Comparison of ENCODE assay signal across 12 cellular contexts in genomic region chr16:85329059-85329812, GRCh38.
A peak's percentile ranks its signal among the peaks of the same experiment; 100 is the strongest.
DNase-seq lines count a peak whose midpoint lies in the region; ATAC-seq and TF ChIP-seq lines count a peak whose summit lies in the region.
"Had no signal": no experiment of that assay in that cellular context is flagged by ENCODE, and none has a peak within 500 bp of the region (broad histone marks: within the 10 kb centered on the region; RNA-seq: fewer than 3 reads in every experiment).

No MANE protein-coding gene starts in this region.

- H3K9me3 ChIP-seq in HUES64 (ENCODE audit: insufficient read depth, low read depth, low read length) (no peaks in the 10 kb centered on the region), Peyer's patch (no peaks in the 10 kb centered on the region), iPS-20b (ENCODE audit: insufficient read depth, low read depth, low read length) (no peaks in the 10 kb centered on the region)
- H3K9me3 ChIP-seq: sigmoid colon had no signal

- H3K27ac Mint-ChIP-seq in activated CD4-positive, alpha-beta T cell treated with anti-CD3 and anti-CD28 coated beads for 36 hours: no peak overlapping the region
- H3K27ac Mint-ChIP-seq: CD4-positive, alpha-beta memory T cell; dendritic cell treated with granulocyte-macrophage colony-stimulating factor and Interleukin-4, amounts not matched to agents 40 ng/mL and 50 ng/mL, for 4 days; stimulated activated effector memory CD8-positive, alpha-beta T cell treated with anti-CD3 and anti-CD28 coated beads, Interleukin-12 subunit alpha, Interleukin-12 subunit beta, amount 100 ng/mL, for 72 hours had no signal

- intact Hi-C loops in activated CD4-positive, alpha-beta T cell treated with anti-CD3 and anti-CD28 coated beads for 36 hours (cut with DNase I, micrococcal nuclease): no loop called here

- TF ChIP-seq POLR2A in Peyer's patch (IDR thresholded peaks at IDR 0.05) (no peak), erythroblast (IDR thresholded peaks at IDR 0.05; ENCODE audit: low read length) (no peak)

- H3K27ac ChIP-seq in HUES64 (ENCODE audit: low read depth, low read length) (peak overlapping the region; percentile 95), Peyer's patch (peak overlapping the region in 1 of 4 donors; percentile 21), iPS-20b (ENCODE audit: low read length) (peak overlapping the region; percentile 44)
- H3K27ac ChIP-seq: sigmoid colon had no signal

- H3K4me1 ChIP-seq in HUES64 (ENCODE audit: insufficient read depth, low read length): peaks cover 33% of the 10 kb centered on the region
- H3K4me1 ChIP-seq in Peyer's patch: peaks cover 0 to 37% (median 6%) of the 10 kb centered on the region in 4 donors
- peaks cover 30% of the 10 kb centered on the region for H3K4me1 ChIP-seq in iPS-20b (ENCODE audit: insufficient read depth, low read length)

- H3K36me3 ChIP-seq in HUES64 (ENCODE audit: insufficient read depth, low read length): no peaks in the 10 kb centered on the region
- H3K36me3 ChIP-seq in Peyer's patch: no peaks in the 10 kb centered on the region
- no peaks in the 10 kb centered on the region for H3K36me3 ChIP-seq in iPS-20b (ENCODE audit: insufficient read depth, low read depth, low read length)
- H3K36me3 ChIP-seq: sigmoid colon had no signal

- ATAC-seq in activated CD4-positive, alpha-beta T cell treated with anti-CD3 and anti-CD28 coated beads for 36 hours: no peak
- ATAC-seq: stimulated activated effector memory CD8-positive, alpha-beta T cell treated with anti-CD3 and anti-CD28 coated beads, Interleukin-12 subunit alpha, Interleukin-12 subunit beta, amount 100 ng/mL, for 72 hours had no signal

- H3K4me3 Mint-ChIP-seq in activated CD4-positive, alpha-beta T cell treated with anti-CD3 and anti-CD28 coated beads for 36 hours: no peak overlapping the region
- H3K4me3 Mint-ChIP-seq: CD4-positive, alpha-beta memory T cell; stimulated activated effector memory CD8-positive, alpha-beta T cell treated with anti-CD3 and anti-CD28 coated beads, Interleukin-12 subunit alpha, Interleukin-12 subunit beta, amount 100 ng/mL, for 72 hours had no signal

- H3K27me3 ChIP-seq in HUES64 (ENCODE audit: insufficient read depth, low read length) (peaks cover 40% of the 10 kb centered on the region), Peyer's patch (no peaks in the 10 kb centered on the region), iPS-20b (ENCODE audit: insufficient read depth, low read length) (peaks cover 46% of the 10 kb centered on the region)
- H3K27me3 ChIP-seq: sigmoid colon had no signal

- POLR2A ChIA-PET in activated CD4-positive, alpha-beta T cell treated with anti-CD3 and anti-CD28 coated beads for 36 hours (lab: Charles Lee): no interaction called here

- 2% methylated on average over 28 of the region's 28 CpGs for WGBS in HUES64

- H3K4me3 ChIP-seq in HUES64 (ENCODE audit: low read length): peak overlapping the region; percentile 46
- no peak overlapping the region for H3K4me3 ChIP-seq in Peyer's patch
- peak overlapping the region; percentile 68; the same call in 1 of the 2 replicates for H3K4me3 ChIP-seq in iPS-20b (ENCODE audit: low read length)
- H3K4me3 ChIP-seq: sigmoid colon had no signal

- H3K36me3 Mint-ChIP-seq in activated CD4-positive, alpha-beta T cell treated with anti-CD3 and anti-CD28 coated beads for 36 hours (ENCODE audit: low read depth): no peaks in the 10 kb centered on the region
- H3K36me3 Mint-ChIP-seq: CD4-positive, alpha-beta memory T cell; stimulated activated effector memory CD8-positive, alpha-beta T cell treated with anti-CD3 and anti-CD28 coated beads, Interleukin-12 subunit alpha, Interleukin-12 subunit beta, amount 100 ng/mL, for 72 hours had no signal

- no peaks in the 10 kb centered on the region for H3K9me3 Mint-ChIP-seq in activated CD4-positive, alpha-beta T cell treated with anti-CD3 and anti-CD28 coated beads for 36 hours (ENCODE audit: low read depth)
- H3K9me3 Mint-ChIP-seq: stimulated activated effector memory CD8-positive, alpha-beta T cell treated with anti-CD3 and anti-CD28 coated beads, Interleukin-12 subunit alpha, Interleukin-12 subunit beta, amount 100 ng/mL, for 72 hours had no signal

- CTCF ChIA-PET in activated CD4-positive, alpha-beta T cell treated with anti-CD3 and anti-CD28 coated beads for 36 hours (lab: Charles Lee): interaction anchor here (0.5 to 2.6 kb wide), 2 partner anchors 19 to 25 kb away, joined by 4 to 8 read pairs; no protein-coding TSS in a partner anchor

- H3K4me1 Mint-ChIP-seq in activated CD4-positive, alpha-beta T cell treated with anti-CD3 and anti-CD28 coated beads for 36 hours: peaks cover 3% of the 10 kb centered on the region

- peak overlapping the region; percentile 55; the same call in 1 of the 2 replicates for H3K9ac ChIP-seq in HUES64 (ENCODE audit: low read depth, low read length)
- peak overlapping the region; percentile 77; the same call in 1 of the 2 replicates for H3K9ac ChIP-seq in iPS-20b (ENCODE audit: low read depth, low read length)

- DNase-seq in COR-L47 (lab: John Stamatoyannopoulos, UW) (peak; percentile 96), Peyer's patch (peak in 2 of 3 donors; percentile 66 to 71), erythroblast (lab: John Stamatoyannopoulos, UW) (no peak), NCI-H774 (lab: John Stamatoyannopoulos, UW) (no peak)
- DNase-seq in activated CD4-positive, CD25-positive, alpha-beta regulatory T cell treated with anti-CD3 and anti-CD28 coated beads, Interleukin-2, amount 50 U/mL, for 72 hours: no peak
- no peak for DNase-seq in activated CD4-positive, alpha-beta T cell treated with anti-CD3 and anti-CD28 coated beads for 36 hours
- DNase-seq: sigmoid colon had no signal

- TF ChIP-seq CTCF in Peyer's patch (IDR thresholded peaks at IDR 0.05): no peak

- peaks cover 5% of the 10 kb centered on the region for H3K27me3 Mint-ChIP-seq in activated CD4-positive, alpha-beta T cell treated with anti-CD3 and anti-CD28 coated beads for 36 hours

Comparison
In these comparisons a context has a peak if more than half of its experiments do, and no peak if none do; other contexts are left out.
1. DNase-seq: peak in COR-L47 (single experiment) and Peyer's patch (2 of 3); none in activated CD4-positive, CD25-positive, alpha-beta regulatory T cell treated with anti-CD3 and anti-CD28 coated beads, Interleukin-2, amount 50 U/mL, for 72 hours (single experiment), erythroblast (0 of 2), activated CD4-positive, alpha-beta T cell treated with anti-CD3 and anti-CD28 coated beads for 36 hours (single experiment) and NCI-H774 (single experiment).
2. H3K4me3 ChIP-seq: peak in HUES64 (single experiment) and iPS-20b (single experiment); none in Peyer's patch (0 of 4).